In the genomic region with DNA sequence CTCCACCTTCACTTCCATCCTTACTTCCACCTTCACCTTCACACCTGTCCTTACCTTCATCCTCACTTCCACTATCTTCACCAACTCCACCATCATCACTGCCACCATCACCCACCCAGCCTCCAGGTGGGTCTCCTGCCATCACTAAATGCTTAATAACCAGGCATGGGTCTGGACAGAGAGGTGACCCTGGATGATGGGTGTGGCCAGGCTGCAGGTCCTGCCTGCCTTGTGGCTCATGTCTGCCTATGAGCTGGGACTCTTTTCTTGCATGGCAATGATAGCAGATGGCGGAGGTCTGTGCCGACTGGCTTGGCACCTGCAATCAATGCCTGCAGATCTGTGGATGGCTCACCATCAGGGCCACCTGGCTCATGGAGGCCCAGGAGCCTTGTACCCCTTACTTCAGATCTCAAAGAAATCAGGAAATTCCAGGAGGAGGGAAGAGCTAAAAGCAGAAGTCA, we compare ENCODE assay signal across 16 cellular contexts.
"Had no signal": no experiment of that assay in that cellular context is flagged by ENCODE, and none has a peak within 500 bp of the region (broad histone marks: within the 10 kb centered on the region; RNA-seq: fewer than 3 reads in every experiment).

No MANE protein-coding gene starts in this region.

- H3K27me3 ChIP-seq: adrenal gland, dorsolateral prefrontal cortex, hepatocyte, tibial artery had no signal

- DNase-seq: activated CD4-positive, alpha-beta memory T cell treated with anti-CD3 and anti-CD28 coated beads for 36 hours; activated CD4-positive, alpha-beta T cell treated with anti-CD3 and anti-CD28 coated beads for 48 hours; activated naive CD4-positive, alpha-beta T cell; activated T-cell treated with anti-CD3 and anti-CD28 coated beads, Interleukin-2, amount 50 U/mL, for 4 hours; effector memory CD8-positive, alpha-beta T cell; glutamatergic neuron; immature natural killer cell; left ventricle myocardium inferior; stimulated activated CD4-positive, alpha-beta T cell treated with anti-CD3 and anti-CD28 coated beads, Interleukin-4, amount 100 ng/mL, for 24 hours; stimulated activated naive CD8-positive, alpha-beta T cell treated with anti-CD3 and anti-CD28 coated beads, Interleukin-15, Interleukin-2, amounts not matched to agents 100 U/mL and 50 U/mL, for 24 hours; tibial artery had no signal

- H3K36me3 ChIP-seq: adrenal gland, left ventricle myocardium inferior, tibial artery had no signal

- H3K4me1 ChIP-seq: adrenal gland, left ventricle myocardium inferior had no signal

- ATAC-seq: activated T-cell treated with anti-CD3 and anti-CD28 coated beads, Interleukin-2, amount 50 U/mL, for 4 hours; effector memory CD8-positive, alpha-beta T cell; esophagus mucosa; natural killer cell treated with Interleukin-12 subunit alpha and Interleukin-12 subunit beta and Interleukin-15 and Interleukin-18, amount 100 ng/mL, for 72 hours; stimulated activated naive CD8-positive, alpha-beta T cell treated with anti-CD3 and anti-CD28 coated beads, Interleukin-15, Interleukin-2, amounts not matched to agents 100 U/mL and 50 U/mL, for 24 hours had no signal

- H3K27ac ChIP-seq: adrenal gland, dorsolateral prefrontal cortex, hepatocyte, left ventricle myocardium inferior had no signal

- H3K4me3 ChIP-seq: adrenal gland, dorsolateral prefrontal cortex, hepatocyte, left ventricle myocardium inferior, tibial artery had no signal
